ENCODE assay signal across 11 cellular contexts in genomic region chr2:99404039-99404799, GRCh38.
DNase-seq lines count a peak whose midpoint lies in the region; ATAC-seq and TF ChIP-seq lines count a peak whose summit lies in the region.
"Had no signal": no experiment of that assay in that cellular context is flagged by ENCODE, and none has a peak within 500 bp of the region (broad histone marks: within the 10 kb centered on the region; RNA-seq: fewer than 3 reads in every experiment).

No MANE protein-coding gene starts in this region.

- peaks cover 43% of the 10 kb centered on the region for H3K36me3 ChIP-seq in CD4-positive, alpha-beta memory T cell (ENCODE audit: insufficient read depth, low read length)
- H3K36me3 ChIP-seq in HUES6 (ENCODE audit: control insufficient read depth, insufficient read depth, low read length) (peaks cover 86% of the 10 kb centered on the region), left lung (peaks cover 0 to 85% of the 10 kb centered on the region in 2 donors)

- CTCF ChIA-PET in CD4-positive, alpha-beta memory T cell (lab: Charles Lee; ENCODE audit: partially characterized antibody): interaction anchor here (0.9 to 1.4 kb wide), 2 partner anchors 68 to 86 kb away, joined by 3 read pairs; partner anchors contain the start of genes REV1 and TXNDC9

- H3K4me3 ChIP-seq in CD4-positive, alpha-beta memory T cell (ENCODE audit: low read length in 2 of 2): no peak overlapping the region
- H3K4me3 ChIP-seq in HUES6 (ENCODE audit: low read depth, low read length) (no peak overlapping the region), left lung (no peak overlapping the region)

- no peak for ATAC-seq in central memory CD8-positive, alpha-beta T cell (replicated peaks; ENCODE audit: extremely low read depth, poor library complexity, severe bottlenecking)
- ATAC-seq in left lung (peak; percentile 27), HG03432 (IDR thresholded peaks at IDR 0.05; ENCODE audit: unreplicated experiment) (no peak)
- no peak for ATAC-seq in activated CD4-positive, CD25-positive, alpha-beta regulatory T cell treated with anti-CD3 and anti-CD28 coated beads, Interleukin-2, amount 50 U/mL, for 24 hours

- H3K9me3 Mint-ChIP-seq in CD4-positive, alpha-beta memory T cell: no peaks in the 10 kb centered on the region
- H3K9me3 Mint-ChIP-seq in central memory CD8-positive, alpha-beta T cell: no peaks in the 10 kb centered on the region
- H3K9me3 Mint-ChIP-seq: dendritic cell treated with granulocyte-macrophage colony-stimulating factor and Interleukin-4, amounts not matched to agents 40 ng/mL and 50 ng/mL, for 4 days had no signal

- H3K4me1 ChIP-seq in CD4-positive, alpha-beta memory T cell (ENCODE audit: insufficient read depth, low read length): no peaks in the 10 kb centered on the region
- H3K4me1 ChIP-seq in HUES6 (ENCODE audit: control insufficient read depth, insufficient read depth, low read length) (peaks cover 24% of the 10 kb centered on the region), left lung (no peaks in the 10 kb centered on the region)

- H3K4me1 Mint-ChIP-seq in CD4-positive, alpha-beta memory T cell: peaks cover 0 to 6% (median 4%) of the 10 kb centered on the region in 4 donors
- H3K4me1 Mint-ChIP-seq in central memory CD8-positive, alpha-beta T cell: no peaks in the 10 kb centered on the region

- no peak overlapping the region for H3K27ac ChIP-seq in CD4-positive, alpha-beta memory T cell (ENCODE audit: low read depth, low read length)
- H3K27ac ChIP-seq in HUES6 (ENCODE audit: low read depth, low read length) (0 out of 2 replicates have a peak overlapping the region, but pooled peaks have one; percentile 22), left lung (no peak overlapping the region)

- DNase-seq in CD4-positive, alpha-beta memory T cell: no peak
- no peak for DNase-seq in central memory CD8-positive, alpha-beta T cell (ENCODE audit: low spot score in 2 of 2)
- DNase-seq in left lung: no peak
- no peak for DNase-seq in NOMO-1 (lab: John Stamatoyannopoulos, UW; ENCODE audit: unreplicated experiment in 2 of 2)
- no peak for DNase-seq in stimulated activated CD4-positive, alpha-beta T cell treated with anti-CD3 and anti-CD28 coated beads, Interleukin-4, amount 100 ng/mL, for 1 hour
- DNase-seq: stimulated activated CD4-positive, alpha-beta T cell treated with anti-CD3 and anti-CD28 coated beads, Interleukin-12 subunit alpha, Interleukin-12 subunit beta, amount 100 ng/mL, for 4 hours; stimulated activated naive CD4-positive, alpha-beta T cell had no signal

- TF ChIP-seq CTCF in left lung (IDR thresholded peaks at IDR 0.05): no peak

- H3K36me3 Mint-ChIP-seq in CD4-positive, alpha-beta memory T cell: peaks cover 41 to 76% of the 10 kb centered on the region in 2 donors
- peaks cover 33% of the 10 kb centered on the region for H3K36me3 Mint-ChIP-seq in central memory CD8-positive, alpha-beta T cell (ENCODE audit: insufficient read depth)

- H3K27me3 Mint-ChIP-seq in CD4-positive, alpha-beta memory T cell: no peaks in the 10 kb centered on the region
- H3K27me3 Mint-ChIP-seq in central memory CD8-positive, alpha-beta T cell: no peaks in the 10 kb centered on the region
- H3K27me3 Mint-ChIP-seq: dendritic cell treated with granulocyte-macrophage colony-stimulating factor and Interleukin-4, amounts not matched to agents 40 ng/mL and 50 ng/mL, for 4 days had no signal

- intact Hi-C loops in CD4-positive, alpha-beta memory T cell (cut with micrococcal nuclease): no loop called here
- intact Hi-C loops in left lung (cut with DNase I): no loop called here

- H3K9ac ChIP-seq in HUES6 (ENCODE audit: low read length): no peak overlapping the region

- no peaks in the 10 kb centered on the region for H3K9me3 ChIP-seq in CD4-positive, alpha-beta memory T cell (ENCODE audit: control insufficient read depth in 1 of 2, low read length in 2 of 2)
- no peaks in the 10 kb centered on the region for H3K9me3 ChIP-seq in HUES6 (ENCODE audit: control insufficient read depth, insufficient read depth, low read depth, low read length)
- H3K9me3 ChIP-seq in left lung: no peaks in the 10 kb centered on the region

- H3K27me3 ChIP-seq in CD4-positive, alpha-beta memory T cell (ENCODE audit: insufficient read depth, low read length): no peaks in the 10 kb centered on the region
- H3K27me3 ChIP-seq in HUES6 (ENCODE audit: control insufficient read depth, insufficient read depth, low read length) (no peaks in the 10 kb centered on the region), left lung (no peaks in the 10 kb centered on the region)

- peak overlapping the region in 5 of 7 donors; percentile 9 to 83 (median 37) for H3K27ac Mint-ChIP-seq in CD4-positive, alpha-beta memory T cell
- H3K27ac Mint-ChIP-seq in central memory CD8-positive, alpha-beta T cell (ENCODE audit: low read depth): peak overlapping the region; percentile 22
- H3K27ac Mint-ChIP-seq: dendritic cell treated with granulocyte-macrophage colony-stimulating factor and Interleukin-4, amounts not matched to agents 40 ng/mL and 50 ng/mL, for 4 days had no signal

- POLR2A ChIA-PET in CD4-positive, alpha-beta memory T cell (lab: Charles Lee; ENCODE audit: partially characterized antibody): interaction anchor here (1.3 kb wide), 1 partner anchor 67 kb away, joined by 5 read pairs; the partner anchor contains the start of gene EIF5B

- H3K4me3 Mint-ChIP-seq in CD4-positive, alpha-beta memory T cell: no peak overlapping the region
- no peak overlapping the region for H3K4me3 Mint-ChIP-seq in central memory CD8-positive, alpha-beta T cell
- H3K4me3 Mint-ChIP-seq: dendritic cell treated with granulocyte-macrophage colony-stimulating factor and Interleukin-4, amounts not matched to agents 40 ng/mL and 50 ng/mL, for 4 days had no signal
